9 cellular contexts compared by ENCODE assay signal in the genomic region with DNA sequence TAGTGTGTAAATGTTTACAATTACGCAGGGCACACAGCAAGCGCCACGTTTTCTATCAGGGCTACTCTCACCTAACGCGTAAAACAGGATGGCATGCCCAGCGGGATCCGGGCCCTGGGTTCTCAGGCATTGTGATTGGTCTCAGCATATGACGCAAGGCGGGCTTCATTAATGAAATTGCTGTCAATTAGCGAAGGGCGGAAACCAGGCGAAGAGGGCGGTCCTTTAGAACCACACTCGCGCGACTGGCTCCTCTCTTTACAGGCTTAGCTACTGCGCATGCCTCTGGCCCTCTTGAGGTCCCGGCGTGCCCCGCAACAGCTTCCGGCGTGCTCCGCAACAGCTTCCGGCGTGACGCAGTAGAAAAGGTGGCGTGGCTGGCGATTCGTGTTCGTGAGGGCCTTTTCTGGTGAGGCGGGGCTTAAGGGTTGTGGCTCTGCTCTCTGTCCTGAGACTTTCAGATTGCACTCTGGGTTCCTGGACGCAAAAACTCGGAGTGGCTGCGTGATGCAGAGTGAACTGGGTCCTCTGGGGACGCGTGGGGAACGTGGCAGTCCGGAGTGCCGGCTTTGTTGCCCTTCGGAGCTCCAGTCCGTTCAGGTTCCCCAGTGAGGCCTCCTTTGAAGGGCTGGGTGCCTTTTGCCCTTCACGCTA. TPM values are rescaled to one million over a fixed set of nuclear protein-coding genes. Genes with fewer than 3 reads are reported as not detected.
DNase-seq lines count a peak whose midpoint lies in the region; ATAC-seq, FAIRE-seq and TF ChIP-seq lines count a peak whose summit lies in the region.
"Had no signal": no experiment of that assay in that cellular context is flagged by ENCODE, and none has a peak within 500 bp of the region (broad histone marks: within the 10 kb centered on the region; RNA-seq: fewer than 3 reads in every experiment).

No MANE protein-coding gene starts in this region.

- H3K4me3 ChIP-seq in NB4 (ENCODE audit: low read depth, low read length) (peak overlapping the region; percentile 86), WI38 (ENCODE audit: low read depth, low read length) (peak overlapping the region; percentile 71), breast epithelium (peak overlapping the region; percentile 34 to 59 (median 53)), kidney (ENCODE audit: low read length in 2 of 2) (peak overlapping the region; percentile 73 to 77)

- no peak for ATAC-seq in HG02884 (IDR thresholded peaks at IDR 0.05; ENCODE audit: unreplicated experiment)

- no peak for FAIRE-seq in kidney (lab: Jason Lieb, UNC)

- H3K27ac ChIP-seq in breast epithelium (peak overlapping the region; percentile 57 to 84), kidney (ENCODE audit: low read depth in 2 of 2, low read length in 2 of 2) (peak overlapping the region; percentile 48 to 71)

- intact Hi-C loops in breast epithelium (cut with DNase I; ENCODE audit: low total_unique reads) (no loop called here), kidney (cut with DNase I) (no loop called here)

- TF ChIP-seq CTCF in NB4 (IDR thresholded peaks at IDR 0.05; ENCODE audit: low read depth, low read length) (no peak), WI38 (IDR thresholded peaks at IDR 0.05; ENCODE audit: low read depth, low read length) (no peak), breast epithelium (IDR thresholded peaks at IDR 0.05) (no peak), kidney (IDR thresholded peaks at IDR 0.05; ENCODE audit: borderline replicate concordance, extremely low read depth, insufficient read depth) (no peak)

- TF ChIP-seq POLR2A in NB4 (IDR thresholded peaks at IDR 0.05; ENCODE audit: extremely low read depth, insufficient read length) (peak; percentile 38), breast epithelium (IDR thresholded peaks at IDR 0.05) (no peak)

- H3K4me1 ChIP-seq in breast epithelium (no peaks in the 10 kb centered on the region), kidney (ENCODE audit: control insufficient read depth in 1 of 2, insufficient read depth in 1 of 2, low read depth in 1 of 2, low read length in 2 of 2) (no peaks in the 10 kb centered on the region)

- DNase-seq in NOMO-1 treated with dmso at 0.1 percent for 144 hours (lab: John Stamatoyannopoulos, UW; ENCODE audit: unreplicated experiment) (peak; percentile 0), NOMO-1 (lab: John Stamatoyannopoulos, UW; ENCODE audit: unreplicated experiment in 2 of 2) (no peak), NB4 (ENCODE audit: low read depth) (peak; percentile 97), breast epithelium (ENCODE audit: low spot score in 2 of 2) (peak; percentile 82 to 84), kidney (peak; percentile 96)
- DNase-seq in stimulated activated CD4-positive, alpha-beta T cell treated with anti-CD3 and anti-CD28 coated beads, Interleukin-1b, Interleukin-23, amount 100 ng/mL, for 48 hours = peak; percentile 93
- DNase-seq: DND-41 had no signal

- H3K9me3 ChIP-seq in breast epithelium (peaks cover 34% of the 10 kb centered on the region in 2 donors), kidney (ENCODE audit: control insufficient read depth in 1 of 2, low read length in 2 of 2) (peaks cover 0 to 9% of the 10 kb centered on the region in 2 donors)

- H3K27me3 ChIP-seq in breast epithelium = peaks cover 0 to 3% of the 10 kb centered on the region in 2 donors

- no peaks in the 10 kb centered on the region for H3K36me3 ChIP-seq in breast epithelium
- no peaks in the 10 kb centered on the region for H3K36me3 ChIP-seq in kidney (ENCODE audit: control insufficient read depth in 1 of 2, insufficient read depth in 2 of 2, low read length in 2 of 2)

- H3K9ac ChIP-seq in kidney (ENCODE audit: low read length in 2 of 2) = peak overlapping the region in 1 of 2 donors; percentile 36

RNA-seq across cellular contexts. Expression of a gene that starts 9.2 kb away (rescaled TPM):
- total RNA-seq in breast epithelium (under 1 TPM in 1 of 3 donors, not detected in 2; 0.29 TPM), kidney (not detected)
- polyA plus RNA-seq in kidney (ENCODE audit: insufficient read depth, low read depth, low replicate concordance) = not detected

RNA-seq across cellular contexts. Expression of a gene that starts 35.9 kb away (rescaled TPM):
- total RNA-seq in breast epithelium = 10 to 100 TPM; 10.9 to 17.7 (median 12.8) TPM
- total RNA-seq in kidney = 16.3 TPM
- 9.8 TPM for polyA plus RNA-seq in kidney (ENCODE audit: insufficient read depth, low read depth, low replicate concordance)

RNA-seq across cellular contexts. Expression of a gene that starts 36.1 kb away (rescaled TPM):
- 10 to 100 TPM in 2 of 3 donors, 1 to 10 TPM in 1; 9.3 to 17.7 (median 12.8) TPM for total RNA-seq in breast epithelium
- total RNA-seq in kidney = 12.4 TPM
- 10.9 TPM for polyA plus RNA-seq in kidney (ENCODE audit: insufficient read depth, low read depth, low replicate concordance)

RNA-seq across cellular contexts. Expression of a gene that starts 59.6 kb away (rescaled TPM):
- total RNA-seq in breast epithelium (10 to 100 TPM; 19.4 to 58.2 (median 37.0) TPM), kidney (41.3 TPM)
- 14.3 TPM for polyA plus RNA-seq in kidney (ENCODE audit: insufficient read depth, low read depth, low replicate concordance)

RNA-seq across cellular contexts. Expression of a gene that starts 59.7 kb away (rescaled TPM):
- total RNA-seq in breast epithelium (10 to 100 TPM in 1 of 3 donors, 1 to 10 TPM in 2; 5.2 to 11.4 (median 7.0) TPM), kidney (7.5 TPM)
- 4.2 TPM for polyA plus RNA-seq in kidney (ENCODE audit: insufficient read depth, low read depth, low replicate concordance)

Comparison
In these comparisons a context has a peak if more than half of its experiments do, and no peak if none do; other contexts are left out.
1. DNase-seq: peak in NOMO-1 treated with dmso at 0.1 percent for 144 hours (single experiment), NB4 (single experiment), breast epithelium (2 of 2), kidney (single experiment) and stimulated activated CD4-positive, alpha-beta T cell treated with anti-CD3 and anti-CD28 coated beads, Interleukin-1b, Interleukin-23, amount 100 ng/mL, for 48 hours (single experiment); none in NOMO-1 (0 of 2).
2. Peak in every context shown above with its lines, with median percentiles within 50 percentile points of each other: H3K4me3 ChIP-seq.